ENCODE assay signal across 12 cellular contexts in genomic region chr2:11177871-11178598, GRCh38. TPM values are rescaled to one million over a fixed set of nuclear protein-coding genes. Genes with fewer than 3 reads are reported as not detected.
DNase-seq lines count a peak whose midpoint lies in the region; ATAC-seq, FAIRE-seq and TF ChIP-seq lines count a peak whose summit lies in the region.
"Had no signal": no experiment of that assay in that cellular context is flagged by ENCODE, and none has a peak within 500 bp of the region (broad histone marks: within the 10 kb centered on the region; RNA-seq: fewer than 3 reads in every experiment).

No MANE protein-coding gene starts in this region.

- no peak for ATAC-seq in HG02970 (IDR thresholded peaks at IDR 0.05; ENCODE audit: low FRiP score, unreplicated experiment)

- H3K79me2 ChIP-seq in astrocyte (ENCODE audit: insufficient read depth, low read length), result no peaks in the 10 kb centered on the region

- peaks cover 13% of the 10 kb centered on the region for H3K4me1 Mint-ChIP-seq in activated naive CD4-positive, alpha-beta T cell treated with anti-CD3 and anti-CD28 coated beads, Interleukin-2, amount 50 U/mL, for 24 hours
- H3K4me1 Mint-ChIP-seq in activated naive CD4-positive, alpha-beta T cell treated with anti-CD3 and anti-CD28 coated beads, Interleukin-2, amount 10 ng/mL, durations not matched to agents 7 days and 5 days, result peaks cover 17% of the 10 kb centered on the region
- peaks cover 17% of the 10 kb centered on the region for H3K4me1 Mint-ChIP-seq in astrocyte (ENCODE audit: low read depth, unreplicated experiment)
- H3K4me1 Mint-ChIP-seq: nephron had no signal

- H4K20me1 ChIP-seq in astrocyte (ENCODE audit: insufficient read depth, low read length), result no peaks in the 10 kb centered on the region

- no peak overlapping the region for H3K4me3 ChIP-seq in astrocyte (ENCODE audit: insufficient read depth, low read depth, low read length)
- H3K4me3 ChIP-seq: adrenal gland had no signal

- no peak overlapping the region for H3K4me3 Mint-ChIP-seq in activated naive CD4-positive, alpha-beta T cell treated with anti-CD3 and anti-CD28 coated beads, Interleukin-2, amount 50 U/mL, for 24 hours
- no peak overlapping the region for H3K4me3 Mint-ChIP-seq in activated naive CD4-positive, alpha-beta T cell treated with anti-CD3 and anti-CD28 coated beads, Interleukin-2, amount 10 ng/mL, durations not matched to agents 7 days and 5 days
- H3K4me3 Mint-ChIP-seq in astrocyte (ENCODE audit: unreplicated experiment), result no peak overlapping the region
- H3K4me3 Mint-ChIP-seq: nephron; stimulated activated naive CD8-positive, alpha-beta T cell treated with anti-CD3 and anti-CD28 coated beads, Interleukin-15, Interleukin-2, amounts not matched to agents 100 ng/mL and 50 ng/mL, for 24 hours had no signal

- peaks cover 3% of the 10 kb centered on the region for H3K36me3 ChIP-seq in astrocyte (ENCODE audit: insufficient read depth, low read length)

- no peak overlapping the region for H3K4me2 ChIP-seq in astrocyte (ENCODE audit: low read length)

- no peak for TF ChIP-seq CTCF in astrocyte (IDR thresholded peaks at IDR 0.05; ENCODE audit: insufficient read depth, low read depth, low read length)

- H3K4me1 ChIP-seq in astrocyte (ENCODE audit: insufficient read depth, low read length), result peaks cover 11% of the 10 kb centered on the region
- H3K4me1 ChIP-seq: adrenal gland had no signal

- no peaks in the 10 kb centered on the region for H3K9me3 ChIP-seq in astrocyte (ENCODE audit: insufficient read depth, low read depth, low read length)
- H3K9me3 ChIP-seq: adrenal gland had no signal

- CTCF ChIA-PET in activated naive CD4-positive, alpha-beta T cell treated with anti-CD3 and anti-CD28 coated beads, Interleukin-2, amount 10 ng/mL, durations not matched to agents 7 days and 5 days (lab: Charles Lee), result no interaction called here

- H3K27ac ChIP-seq in astrocyte (ENCODE audit: low read depth, low read length), result no peak overlapping the region
- H3K27ac ChIP-seq: adrenal gland had no signal

- H3K27me3 ChIP-seq in astrocyte (ENCODE audit: insufficient read depth, low read length), result no peaks in the 10 kb centered on the region
- H3K27me3 ChIP-seq: adrenal gland had no signal

- H3K36me3 Mint-ChIP-seq in activated naive CD4-positive, alpha-beta T cell treated with anti-CD3 and anti-CD28 coated beads, Interleukin-2, amount 50 U/mL, for 24 hours, result peaks cover 5% of the 10 kb centered on the region
- peaks cover 5% of the 10 kb centered on the region for H3K36me3 Mint-ChIP-seq in activated naive CD4-positive, alpha-beta T cell treated with anti-CD3 and anti-CD28 coated beads, Interleukin-2, amount 10 ng/mL, durations not matched to agents 7 days and 5 days
- H3K36me3 Mint-ChIP-seq in astrocyte (ENCODE audit: low read depth, unreplicated experiment), result no peaks in the 10 kb centered on the region

- H3K9ac ChIP-seq in astrocyte (ENCODE audit: low read length), result no peak overlapping the region

- no peaks in the 10 kb centered on the region for H3K27me3 Mint-ChIP-seq in activated naive CD4-positive, alpha-beta T cell treated with anti-CD3 and anti-CD28 coated beads, Interleukin-2, amount 50 U/mL, for 24 hours
- H3K27me3 Mint-ChIP-seq in activated naive CD4-positive, alpha-beta T cell treated with anti-CD3 and anti-CD28 coated beads, Interleukin-2, amount 10 ng/mL, durations not matched to agents 7 days and 5 days, result no peaks in the 10 kb centered on the region
- no peaks in the 10 kb centered on the region for H3K27me3 Mint-ChIP-seq in astrocyte (ENCODE audit: low read depth, unreplicated experiment)
- H3K27me3 Mint-ChIP-seq: stimulated activated naive CD8-positive, alpha-beta T cell treated with anti-CD3 and anti-CD28 coated beads, Interleukin-15, Interleukin-2, amounts not matched to agents 100 ng/mL and 50 ng/mL, for 24 hours had no signal

- no peak overlapping the region for H2AFZ ChIP-seq in astrocyte (ENCODE audit: low read depth, low read length)

- H3K27ac Mint-ChIP-seq in activated naive CD4-positive, alpha-beta T cell treated with anti-CD3 and anti-CD28 coated beads, Interleukin-2, amount 50 U/mL, for 24 hours, result peak overlapping the region; percentile 64
- H3K27ac Mint-ChIP-seq in activated naive CD4-positive, alpha-beta T cell treated with anti-CD3 and anti-CD28 coated beads, Interleukin-2, amount 10 ng/mL, durations not matched to agents 7 days and 5 days, result no peak overlapping the region
- H3K27ac Mint-ChIP-seq in astrocyte (ENCODE audit: unreplicated experiment), result no peak overlapping the region
- H3K27ac Mint-ChIP-seq: nephron; stimulated activated naive CD8-positive, alpha-beta T cell treated with anti-CD3 and anti-CD28 coated beads, Interleukin-15, Interleukin-2, amounts not matched to agents 100 ng/mL and 50 ng/mL, for 24 hours had no signal

- no peak for DNase-seq in activated naive CD4-positive, alpha-beta T cell treated with anti-CD3 and anti-CD28 coated beads, Interleukin-2, amount 10 ng/mL, durations not matched to agents 7 days and 5 days
- peak; percentile 7 for DNase-seq in NCI-H2171 (lab: John Stamatoyannopoulos, UW)
- DNase-seq in astrocyte (ENCODE audit: low read depth), result peak; percentile 25
- DNase-seq in stimulated activated CD4-positive, alpha-beta T cell treated with anti-CD3 and anti-CD28 coated beads, Interleukin-12 subunit alpha, Interleukin-12 subunit beta, amount 100 ng/mL, for 4 hours, result no peak
- DNase-seq in H4 (ENCODE audit: low spot score), result no peak
- DNase-seq in CD1c-positive myeloid dendritic cell (ENCODE audit: extremely low spot score), result no peak
- DNase-seq: adrenal gland, NCI-H2081 treated with DMSO at 0.1 percent for 48 hours had no signal

- H3K9me3 Mint-ChIP-seq in activated naive CD4-positive, alpha-beta T cell treated with anti-CD3 and anti-CD28 coated beads, Interleukin-2, amount 50 U/mL, for 24 hours, result no peaks in the 10 kb centered on the region
- H3K9me3 Mint-ChIP-seq in activated naive CD4-positive, alpha-beta T cell treated with anti-CD3 and anti-CD28 coated beads, Interleukin-2, amount 10 ng/mL, durations not matched to agents 7 days and 5 days, result no peaks in the 10 kb centered on the region
- no peaks in the 10 kb centered on the region for H3K9me3 Mint-ChIP-seq in astrocyte (ENCODE audit: unreplicated experiment)
- H3K9me3 Mint-ChIP-seq: nephron; stimulated activated naive CD8-positive, alpha-beta T cell treated with anti-CD3 and anti-CD28 coated beads, Interleukin-15, Interleukin-2, amounts not matched to agents 100 ng/mL and 50 ng/mL, for 24 hours had no signal

- no peak for FAIRE-seq in astrocyte (lab: Jason Lieb, UNC)

RNA-seq across cellular contexts. Expression of gene SLC66A3, which starts 22.8 kb away (rescaled TPM):
- total RNA-seq in astrocyte, result 14.3 and 16.0 TPM in 2 replicates
- total RNA-seq in H4 (2014; rRNA removed; shearing (Covaris generic)), result 16.1 and 23.0 TPM in 2 replicates

Comparison
In these comparisons a context has a peak if more than half of its experiments do, and no peak if none do; other contexts are left out.
1. DNase-seq: peak in NCI-H2171 (single experiment) and astrocyte (single experiment); none in activated naive CD4-positive, alpha-beta T cell treated with anti-CD3 and anti-CD28 coated beads, Interleukin-2, amount 10 ng/mL, durations not matched to agents 7 days and 5 days (single experiment), stimulated activated CD4-positive, alpha-beta T cell treated with anti-CD3 and anti-CD28 coated beads, Interleukin-12 subunit alpha, Interleukin-12 subunit beta, amount 100 ng/mL, for 4 hours (single experiment), H4 (single experiment) and CD1c-positive myeloid dendritic cell (single experiment).